In genomic region chr20:50395914-50396488, GRCh38 we compare ENCODE assay signal across 26 cellular contexts.
DNase-seq lines count a peak whose midpoint lies in the region; ATAC-seq and TF ChIP-seq lines count a peak whose summit lies in the region.
"Had no signal": no experiment of that assay in that cellular context is flagged by ENCODE, and none has a peak within 500 bp of the region (broad histone marks: within the 10 kb centered on the region; RNA-seq: fewer than 3 reads in every experiment).

No MANE protein-coding gene starts in this region.

- no peak for TF ChIP-seq RAD21 in liver (IDR thresholded peaks at IDR 0.05)

- H3K4me1 Mint-ChIP-seq in CD14-positive monocyte = peaks cover 54% of the 10 kb centered on the region

- H3K4me3 ChIP-seq in heart right ventricle (no peak overlapping the region), liver (ENCODE audit: low read depth in 1 of 3, low read length in 3 of 3) (no peak overlapping the region), skeletal muscle satellite cell (ENCODE audit: low read length) (no peak overlapping the region), uterus (no peak overlapping the region)
- H3K4me3 ChIP-seq: GM23338, ovary, skin epidermis had no signal

- ATAC-seq in heart right ventricle = no peak
- ATAC-seq in left ventricle myocardium superior = no peak
- ATAC-seq in HG02763 (IDR thresholded peaks at IDR 0.05; ENCODE audit: unreplicated experiment) = no peak
- ATAC-seq: activated T-cell treated with anti-CD3 and anti-CD28 coated beads, Interleukin-2, amount 50 U/mL, for 4 hours; GM23338; natural killer cell; stimulated activated effector memory CD8-positive, alpha-beta T cell treated with anti-CD3 and anti-CD28 coated beads, Interleukin-12 subunit alpha, Interleukin-12 subunit beta, amount 100 ng/mL, for 72 hours had no signal

- H3K9me3 Mint-ChIP-seq in CD14-positive monocyte = peaks cover 0 to 2% (median 0%) of the 10 kb centered on the region in 7 donors
- H3K9me3 Mint-ChIP-seq: activated T-cell treated with anti-CD3 and anti-CD28 coated beads, Interleukin-2, amount 50 U/mL, for 4 hours; GM23338; natural killer cell; stimulated activated effector memory CD8-positive, alpha-beta T cell treated with anti-CD3 and anti-CD28 coated beads, Interleukin-12 subunit alpha, Interleukin-12 subunit beta, amount 100 ng/mL, for 72 hours; type B pancreatic cell had no signal

- peak overlapping the region in 2 of 7 donors; percentile 41 to 58 for H3K27ac Mint-ChIP-seq in CD14-positive monocyte
- H3K27ac Mint-ChIP-seq: GM23338, type B pancreatic cell had no signal

- H3K4me1 ChIP-seq in heart right ventricle (peaks cover 0 to 61% (median 37%) of the 10 kb centered on the region in 9 donors), liver (ENCODE audit: control insufficient read depth in 4 of 4, insufficient read depth in 4 of 4, low read length in 3 of 4) (peaks cover 23 to 73% (median 49%) of the 10 kb centered on the region in 4 donors), skeletal muscle satellite cell (ENCODE audit: control insufficient read depth, insufficient read depth, low read length) (peaks cover 45% of the 10 kb centered on the region), uterus (peaks cover 0 to 3% of the 10 kb centered on the region in 2 donors)

- TF ChIP-seq CTCF in heart right ventricle (IDR thresholded peaks at IDR 0.05) (no peak), liver (IDR thresholded peaks at IDR 0.05; ENCODE audit: low read depth, low read length, missing input control) (no peak), uterus (IDR thresholded peaks at IDR 0.05) (no peak), CD14-positive monocyte (IDR thresholded peaks at IDR 0.05) (no peak)

- H3K27me3 ChIP-seq in heart right ventricle (no peaks in the 10 kb centered on the region), liver (ENCODE audit: control insufficient read depth in 4 of 4, insufficient read depth in 4 of 4, low read length in 3 of 4) (no peaks in the 10 kb centered on the region), skeletal muscle satellite cell (ENCODE audit: control insufficient read depth, insufficient read depth, low read length) (no peaks in the 10 kb centered on the region), uterus (no peaks in the 10 kb centered on the region)
- H3K27me3 ChIP-seq: ovary had no signal

- H3K36me3 ChIP-seq in heart right ventricle (no peaks in the 10 kb centered on the region), liver (ENCODE audit: control insufficient read depth in 4 of 4, insufficient read depth in 3 of 4, low read depth in 1 of 4, low read length in 3 of 4) (no peaks in the 10 kb centered on the region), skeletal muscle satellite cell (ENCODE audit: insufficient read depth, low read length) (no peaks in the 10 kb centered on the region), uterus (no peaks in the 10 kb centered on the region)
- H3K36me3 ChIP-seq: ovary had no signal

- H3K27ac ChIP-seq in heart right ventricle = peak overlapping the region; percentile 77 to 91 (median 82)
- H3K27ac ChIP-seq in liver (ENCODE audit: low read depth in 1 of 2, low read length in 2 of 2) = peak overlapping the region; percentile 85 to 94
- H3K27ac ChIP-seq in uterus = peak overlapping the region; percentile 67 to 74
- H3K27ac ChIP-seq: ovary had no signal

- H3K9me3 ChIP-seq in heart right ventricle = no peaks in the 10 kb centered on the region
- H3K9me3 ChIP-seq in liver (ENCODE audit: control insufficient read depth in 4 of 4, low read length in 3 of 4) = no peaks in the 10 kb centered on the region
- H3K9me3 ChIP-seq in skeletal muscle satellite cell (replicated peaks; ENCODE audit: low read length) = no peaks in the 10 kb centered on the region
- no peaks in the 10 kb centered on the region for H3K9me3 ChIP-seq in uterus
- H3K9me3 ChIP-seq: Caco-2, ovary had no signal

- TF ChIP-seq POLR2A in uterus (IDR thresholded peaks at IDR 0.05) = no peak

- peak overlapping the region in 1 of 2 donors; percentile 9 for H3K4me3 Mint-ChIP-seq in CD14-positive monocyte
- H3K4me3 Mint-ChIP-seq: activated T-cell treated with anti-CD3 and anti-CD28 coated beads, Interleukin-2, amount 50 U/mL, for 4 hours; GM23338; natural killer cell; stimulated activated effector memory CD8-positive, alpha-beta T cell treated with anti-CD3 and anti-CD28 coated beads, Interleukin-12 subunit alpha, Interleukin-12 subunit beta, amount 100 ng/mL, for 72 hours; type B pancreatic cell had no signal

- peaks cover 0 to 5% (median 3%) of the 10 kb centered on the region in 3 donors for H3K27me3 Mint-ChIP-seq in CD14-positive monocyte (ENCODE audit: low read depth in 3 of 3)
- H3K27me3 Mint-ChIP-seq: type B pancreatic cell had no signal

- DNase-seq in heart right ventricle (no peak), left ventricle myocardium superior (no peak), uterus (no peak), NCI-H2081 treated with DMSO at 0.1 percent for 48 hours (lab: John Stamatoyannopoulos, UW) (no peak), CD14-positive monocyte (ENCODE audit: low spot score) (no peak)
- DNase-seq: activated CD8-positive, alpha-beta memory T cell treated with anti-CD3 and anti-CD28 coated beads for 24 hours; activated naive CD4-positive, alpha-beta T cell treated with Interleukin-2 at 50 U/mL for 16 hours; activated T-cell treated with anti-CD3 and anti-CD28 coated beads, Interleukin-2, amount 50 U/mL, for 4 hours; Caco-2; cerebellar nuclear complex; effector CD8-positive, alpha-beta T cell; erythroblast; natural killer cell; NCI-H1092; NCI-H1930; NCI-H345; NCI-H774; stimulated activated CD4-positive, alpha-beta T cell treated with anti-CD3 and anti-CD28 coated beads, Interleukin-2, amount 100 ng/mL, for 24 hours had no signal

- H3K9ac ChIP-seq in liver (ENCODE audit: low read depth in 1 of 2, low read length in 2 of 2) (peak overlapping the region in 1 of 2 donors; percentile 65), skeletal muscle satellite cell (ENCODE audit: low read depth, low read length) (peak overlapping the region; percentile 67)

- H3K36me3 Mint-ChIP-seq in CD14-positive monocyte = peaks cover 0 to 4% of the 10 kb centered on the region in 2 donors
- H3K36me3 Mint-ChIP-seq: natural killer cell; stimulated activated effector memory CD8-positive, alpha-beta T cell treated with anti-CD3 and anti-CD28 coated beads, Interleukin-12 subunit alpha, Interleukin-12 subunit beta, amount 100 ng/mL, for 72 hours; type B pancreatic cell had no signal

- intact Hi-C loops in heart right ventricle (cut with DNase I) = loop anchor here in 5 of 10 donors (5.0 to 10.0 kb wide), 4 partner anchors 66 to 204 kb away; partner anchors contain the start of gene CEBPB (in 3 of the 5)
- intact Hi-C loops in left ventricle myocardium superior (cut with micrococcal nuclease) = no loop called here
- intact Hi-C loops in uterus (cut with DNase I; ENCODE audit: low total_unique reads) = no loop called here
- intact Hi-C loops in CD14-positive monocyte (cut with micrococcal nuclease) = no loop called here

- H3K4me2 ChIP-seq in skeletal muscle satellite cell (ENCODE audit: low read length) = no peak overlapping the region
- H3K4me2 ChIP-seq: GM23338 had no signal

- WGBS in heart right ventricle, 2 donors = 80 to 86% methylated on average over 14 of the region's 14 CpGs
- WGBS in liver = 61% methylated on average over 14 of the region's 14 CpGs

TF ChIP-seq in liver, 16 proteins besides CTCF, POLR2A, EP300 and RAD21:
- peak in 1 of 2 donors; percentile 19 for TF ChIP-seq RXRA (IDR thresholded peaks at IDR 0.05)
- TF ChIP-seq NR2F2 (IDR thresholded peaks at IDR 0.05) = no peak
- TF ChIP-seq HNF4A (conservative IDR thresholded peaks at IDR 0.05) = peak in 1 of 2 donors; percentile 29
- no peak for TF ChIP-seq REST (IDR thresholded peaks at IDR 0.05)
TF ChIP-seq in liver: peak in this region for 2.
